ENCODE assay signal across 8 cellular contexts in genomic region chr3:141294848-141295247, GRCh38.
DNase-seq lines count a peak whose midpoint lies in the region; ATAC-seq and TF ChIP-seq lines count a peak whose summit lies in the region.

No MANE protein-coding gene starts in this region.

- H3K36me3 Mint-ChIP-seq in activated CD4-positive, alpha-beta memory T cell treated with anti-CD3 and anti-CD28 coated beads, Interleukin-2, amount 10 ng/mL, durations not matched to agents 7 days and 5 days (ENCODE audit: low read depth), result peaks cover 20% of the 10 kb centered on the region

- no peak for TF ChIP-seq CTCF in gastroesophageal sphincter (IDR thresholded peaks at IDR 0.05)

- no peaks in the 10 kb centered on the region for H3K9me3 ChIP-seq in gastroesophageal sphincter

- no peak for TF ChIP-seq POLR2A in gastroesophageal sphincter (IDR thresholded peaks at IDR 0.05)

- no peaks in the 10 kb centered on the region for H3K27me3 ChIP-seq in gastroesophageal sphincter

- POLR2A ChIA-PET in activated CD4-positive, alpha-beta memory T cell treated with anti-CD3 and anti-CD28 coated beads, Interleukin-2, amount 10 ng/mL, durations not matched to agents 7 days and 5 days (lab: Charles Lee), result interaction anchor here (0.9 to 1.5 kb wide), 6 partner anchors 10 to 63 kb away, joined by 3 to 8 read pairs (median 3); partner anchors contain the start of gene PXYLP1

- peaks cover 0 to 15% of the 10 kb centered on the region in 2 donors for H3K36me3 ChIP-seq in gastroesophageal sphincter

- WGBS in gastroesophageal sphincter (ENCODE audit: low coverage in 1 of 2), 2 donors, result 43 to 46% methylated on average over 2 of the region's 2 CpGs

- H3K27ac ChIP-seq in gastroesophageal sphincter (peak overlapping the region in 1 of 4 donors; percentile 43), skin epidermis (peak overlapping the region in 12 of 21 experiments; percentile 25 to 73 (median 54))

- peak overlapping the region; percentile 31 for H3K27ac Mint-ChIP-seq in activated CD4-positive, alpha-beta memory T cell treated with anti-CD3 and anti-CD28 coated beads, Interleukin-2, amount 10 ng/mL, durations not matched to agents 7 days and 5 days

- peak overlapping the region; percentile 60 for H3K4me3 Mint-ChIP-seq in activated CD4-positive, alpha-beta memory T cell treated with anti-CD3 and anti-CD28 coated beads, Interleukin-2, amount 10 ng/mL, durations not matched to agents 7 days and 5 days

- ATAC-seq in gastroesophageal sphincter, result no peak
- ATAC-seq in HG03354 (IDR thresholded peaks at IDR 0.05; ENCODE audit: poor library complexity, severe bottlenecking, unreplicated experiment), result no peak

- H3K4me1 ChIP-seq in gastroesophageal sphincter, result peaks cover 0 to 14% (median 0%) of the 10 kb centered on the region in 3 donors

- H3K4me1 Mint-ChIP-seq in activated CD4-positive, alpha-beta memory T cell treated with anti-CD3 and anti-CD28 coated beads, Interleukin-2, amount 10 ng/mL, durations not matched to agents 7 days and 5 days, result peaks cover 19% of the 10 kb centered on the region

- no peaks in the 10 kb centered on the region for H3K9me3 Mint-ChIP-seq in activated CD4-positive, alpha-beta memory T cell treated with anti-CD3 and anti-CD28 coated beads, Interleukin-2, amount 10 ng/mL, durations not matched to agents 7 days and 5 days

- H3K4me3 ChIP-seq in gastroesophageal sphincter, result peak overlapping the region; percentile 27 to 32
- H3K4me3 ChIP-seq in skin epidermis, result peak overlapping the region in 3 of 7 experiments; percentile 7 to 27 (median 24)

- CTCF ChIA-PET in activated CD4-positive, alpha-beta memory T cell treated with anti-CD3 and anti-CD28 coated beads, Interleukin-2, amount 10 ng/mL, durations not matched to agents 7 days and 5 days (lab: Charles Lee), result interaction anchor here (0.5 to 1.6 kb wide), 7 partner anchors 10 to 262 kb away, joined by 3 to 7 read pairs (median 4); partner anchors contain the start of gene PXYLP1

- TF ChIP-seq EP300 in gastroesophageal sphincter (IDR thresholded peaks at IDR 0.05), result no peak

- peak; percentile 63 for DNase-seq in HPDE6-E6E7 (ENCODE audit: extremely low spot score)
- DNase-seq in activated CD4-positive, alpha-beta memory T cell treated with anti-CD3 and anti-CD28 coated beads, Interleukin-2, amount 10 ng/mL, durations not matched to agents 7 days and 5 days, result no peak
- no peak for DNase-seq in DMS153 (lab: John Stamatoyannopoulos, UW)
- no peak for DNase-seq in NCI-H526 treated with DMSO at 0.1 percent for 48 hours (lab: John Stamatoyannopoulos, UW)
- no peak for DNase-seq in NCI-H1105 treated with DMSO at 0.1 percent for 48 hours (lab: John Stamatoyannopoulos, UW)

- H3K27me3 Mint-ChIP-seq in activated CD4-positive, alpha-beta memory T cell treated with anti-CD3 and anti-CD28 coated beads, Interleukin-2, amount 10 ng/mL, durations not matched to agents 7 days and 5 days, result peaks cover 5% of the 10 kb centered on the region
